In genomic region chr15:23035964-23036566, GRCh38 we compare ENCODE assay signal across 1 cellular context.
A peak's percentile ranks its signal among the peaks of the same experiment; 100 is the strongest.
TF ChIP-seq lines count a peak whose summit lies in the region.

No MANE protein-coding gene starts in this region.

TF ChIP-seq in HepG2, 621 proteins besides CTCF, POLR2A, EP300 and RAD21 (continued from another document):
- 0 out of 2 replicates have a peak, but pooled peaks have one; percentile 30 for TF ChIP-seq SMC3 (IDR thresholded peaks at IDR 0.05; ENCODE audit: low read length)
TF ChIP-seq in HepG2: peak in this region for 7.
